Comparison of ENCODE assay signal across 13 cellular contexts in the genomic region with DNA sequence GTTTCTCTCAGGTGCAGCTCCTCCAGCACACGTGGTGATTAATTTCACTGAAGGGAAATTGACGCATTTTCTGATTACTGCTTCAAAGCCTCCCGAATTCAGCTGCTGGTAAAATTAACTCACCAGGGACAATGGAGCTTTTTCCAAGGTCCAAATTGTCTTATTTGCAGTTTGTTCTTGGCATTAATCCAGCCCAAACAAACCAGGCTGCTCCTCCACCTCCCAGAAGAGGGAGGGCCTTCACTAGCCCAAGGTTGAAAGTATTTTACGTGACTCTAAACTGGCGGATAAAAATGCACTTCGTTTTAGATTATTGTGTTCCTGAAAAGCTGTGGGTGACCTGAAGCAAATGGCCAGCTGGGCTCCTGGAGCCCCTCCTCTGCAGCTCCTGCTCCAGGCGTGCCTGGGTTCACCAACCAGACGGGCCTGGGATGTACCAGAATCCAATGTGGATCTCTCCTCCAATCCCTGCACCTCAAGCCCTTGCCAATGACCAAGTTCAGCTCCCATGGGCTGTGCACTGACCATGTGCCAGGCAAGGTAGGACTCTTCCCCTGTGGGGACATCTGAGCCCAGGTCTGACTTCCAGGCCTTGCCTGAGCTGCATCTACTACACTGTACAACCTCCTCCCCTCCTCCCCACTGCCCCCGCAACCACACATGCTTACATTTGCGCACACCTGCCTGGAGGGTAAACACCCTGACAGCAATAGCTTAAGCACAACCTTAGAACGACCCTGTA.
A peak's percentile ranks its signal among the peaks of the same experiment; 100 is the strongest.
DNase-seq lines count a peak whose midpoint lies in the region; ATAC-seq and TF ChIP-seq lines count a peak whose summit lies in the region.
"Had no signal": no experiment of that assay in that cellular context is flagged by ENCODE, and none has a peak within 500 bp of the region (broad histone marks: within the 10 kb centered on the region; RNA-seq: fewer than 3 reads in every experiment).

No MANE protein-coding gene starts in this region.

- H3K27ac ChIP-seq in SK-N-SH (ENCODE audit: low read depth in 2 of 2, low read length in 1 of 2) (peak overlapping the region in 1 of 2 experiments; percentile 7; a peak in 1 of 4 replicates), OCI-LY1 (ENCODE audit: low read depth, low read length, poor library complexity, severe bottlenecking) (peak overlapping the region; percentile 71), hepatocyte (peak overlapping the region; percentile 37), trophoblast cell (ENCODE audit: low read depth, low read length) (no peak overlapping the region), Karpas-422 (ENCODE audit: low read length) (no peak overlapping the region)
- H3K27ac ChIP-seq: tibial artery had no signal

- H3K27me3 ChIP-seq in SK-N-SH (ENCODE audit: insufficient read depth) (no peaks in the 10 kb centered on the region), OCI-LY1 (ENCODE audit: insufficient read depth, low read length) (no peaks in the 10 kb centered on the region), hepatocyte (no peaks in the 10 kb centered on the region), trophoblast cell (ENCODE audit: insufficient read depth, low read length) (no peaks in the 10 kb centered on the region), Karpas-422 (ENCODE audit: low read length) (no peaks in the 10 kb centered on the region)
- H3K27me3 ChIP-seq: tibial artery had no signal

- no peak overlapping the region for H4K91ac ChIP-seq in trophoblast cell (ENCODE audit: low read depth, low read length)

- H2AFZ ChIP-seq in SK-N-SH (ENCODE audit: low read depth) = no peak overlapping the region
- H2AFZ ChIP-seq in OCI-LY1 (ENCODE audit: low read length) = no peak overlapping the region
- no peak overlapping the region for H2AFZ ChIP-seq in hepatocyte
- H2AFZ ChIP-seq in trophoblast cell (ENCODE audit: insufficient read depth, low read length, poor library complexity) = no peak overlapping the region
- H2AFZ ChIP-seq in Karpas-422 (ENCODE audit: low read length) = no peak overlapping the region

- POLR2A ChIA-PET in SK-N-SH (lab: Yijun Ruan, JAX) = interaction anchor here (0.6 kb wide), 1 partner anchor 17 kb away, joined by 3 read pairs; no protein-coding TSS in a partner anchor

- H3K36me3 Mint-ChIP-seq in stimulated activated naive B cell treated with anti-CD40 and anti-IgM and Interleukin-4, amounts not matched to agents 10 μg/mL and 1 μg/mL and 100 μg/mL, for 72 hours = peaks cover 28 to 44% of the 10 kb centered on the region in 2 donors

- H3K14ac ChIP-seq in trophoblast cell (ENCODE audit: low read length) = no peak overlapping the region

- H2BK5ac ChIP-seq in trophoblast cell (ENCODE audit: low read depth, low read length, poor library complexity) = no peak overlapping the region

- CTCF ChIA-PET in SK-N-SH (lab: Yijun Ruan, JAX) = interaction anchor here (0.8 to 1.1 kb wide), 2 partner anchors 82 to 146 kb away, joined by 3 to 5 read pairs; no protein-coding TSS in a partner anchor

- H3K4me3 ChIP-seq in SK-N-SH (ENCODE audit: low read depth in 2 of 2, low read length in 1 of 2) = no peak overlapping the region
- no peak overlapping the region for H3K4me3 ChIP-seq in OCI-LY1 (ENCODE audit: low read depth, low read length, poor library complexity, severe bottlenecking)
- no peak overlapping the region for H3K4me3 ChIP-seq in hepatocyte
- H3K4me3 ChIP-seq in trophoblast cell (ENCODE audit: low read depth, low read length) = no peak overlapping the region
- no peak overlapping the region for H3K4me3 ChIP-seq in Karpas-422 (ENCODE audit: low read length)
- H3K4me3 ChIP-seq: tibial artery had no signal

- H4K12ac ChIP-seq in trophoblast cell (ENCODE audit: low read depth, low read length) = no peak overlapping the region

- no peak overlapping the region for H3K9ac ChIP-seq in SK-N-SH
- no peak overlapping the region; the same call in 1 of the 2 replicates for H3K9ac ChIP-seq in OCI-LY1 (ENCODE audit: low read length)
- no peak overlapping the region for H3K9ac ChIP-seq in trophoblast cell (ENCODE audit: low read length)
- no peak overlapping the region for H3K9ac ChIP-seq in Karpas-422 (ENCODE audit: low read length)

- no peak overlapping the region for H2BK12ac ChIP-seq in trophoblast cell (ENCODE audit: low read length)

- H3K36me3 ChIP-seq in SK-N-SH (replicated peaks in 1 of 2; ENCODE audit: control insufficient read depth in 1 of 2, insufficient read depth in 2 of 2, low read length in 1 of 2) (peaks cover 6 to 33% of the 10 kb centered on the region in 2 experiments), OCI-LY1 (ENCODE audit: insufficient read depth, low read length) (peaks cover 41% of the 10 kb centered on the region), hepatocyte (replicated peaks; ENCODE audit: insufficient read depth, low read depth) (no peaks in the 10 kb centered on the region), trophoblast cell (ENCODE audit: control insufficient read depth in 1 of 2, insufficient read depth in 2 of 2, low read length in 2 of 2) (peaks cover 22 to 25% of the 10 kb centered on the region in 2 experiments), Karpas-422 (ENCODE audit: insufficient read depth, low read length) (no peaks in the 10 kb centered on the region)

- TF ChIP-seq CTCF in SK-N-SH (IDR thresholded peaks at IDR 0.05) (no peak), OCI-LY1 (IDR thresholded peaks at IDR 0.05; ENCODE audit: low read length) (no peak), hepatocyte (IDR thresholded peaks at IDR 0.05; ENCODE audit: poor library complexity) (no peak)

- no peak overlapping the region for H4K8ac ChIP-seq in trophoblast cell (ENCODE audit: low read depth, low read length)

- H3K79me1 ChIP-seq in trophoblast cell (ENCODE audit: low read length) = no peaks in the 10 kb centered on the region

- no peaks in the 10 kb centered on the region for H3F3A ChIP-seq in SK-N-SH (replicated peaks; ENCODE audit: insufficient read depth)
- H3F3A ChIP-seq in OCI-LY1 (ENCODE audit: insufficient read depth, low read length) = no peaks in the 10 kb centered on the region

- TF ChIP-seq EP300 in SK-N-SH (IDR thresholded peaks at IDR 0.05; ENCODE audit: borderline replicate concordance in 1 of 2, low read depth in 1 of 2, low read length in 1 of 2) = no peak

- 87% methylated on average over 11 of the region's 11 CpGs for WGBS in SK-N-SH (ENCODE audit: low lambda C conversion rate)
- WGBS in hepatocyte (ENCODE audit: low lambda C conversion rate, missing lambda C conversion rate) = 54% methylated on average over 11 of the region's 11 CpGs
- WGBS in trophoblast cell (ENCODE audit: extremely low coverage, insufficient coverage, insufficient read length) = no CpG with 5 or more reads among the region's 11 CpGs

- H3K9me2 ChIP-seq in SK-N-SH (no peaks in the 10 kb centered on the region), OCI-LY1 (ENCODE audit: low read depth, low read length) (no peaks in the 10 kb centered on the region), hepatocyte (replicated peaks; ENCODE audit: insufficient read depth) (no peaks in the 10 kb centered on the region), Karpas-422 (replicated peaks; ENCODE audit: insufficient read depth, low read length) (no peaks in the 10 kb centered on the region)

- H3K79me2 ChIP-seq in SK-N-SH (ENCODE audit: insufficient read depth) (no peaks in the 10 kb centered on the region), OCI-LY1 (ENCODE audit: insufficient read depth, low read length) (no peaks in the 10 kb centered on the region), hepatocyte (no peaks in the 10 kb centered on the region), trophoblast cell (ENCODE audit: control insufficient read depth, insufficient read depth, low read length, poor library complexity) (no peaks in the 10 kb centered on the region), Karpas-422 (ENCODE audit: low read length) (no peaks in the 10 kb centered on the region)

- H3K4me1 ChIP-seq in SK-N-SH (ENCODE audit: control insufficient read depth in 1 of 2, insufficient read depth in 2 of 2, low read depth in 1 of 2, low read length in 1 of 2) = peaks cover 0 to 27% of the 10 kb centered on the region in 2 experiments; a peak in 1 of 4 replicates
- H3K4me1 ChIP-seq in OCI-LY1 (ENCODE audit: insufficient read depth, low read length, severe bottlenecking) = peaks cover 20% of the 10 kb centered on the region
- H3K4me1 ChIP-seq in hepatocyte (ENCODE audit: insufficient read depth) = peaks cover 30% of the 10 kb centered on the region
- H3K4me1 ChIP-seq in trophoblast cell (ENCODE audit: control insufficient read depth in 1 of 2, insufficient read depth in 2 of 2, low read length in 2 of 2) = peaks cover 7 to 8% of the 10 kb centered on the region in 2 experiments
- H3K4me1 ChIP-seq in Karpas-422 (ENCODE audit: low read length) = no peaks in the 10 kb centered on the region

- H3K4ac ChIP-seq in trophoblast cell (ENCODE audit: low read depth, low read length) = no peak overlapping the region

- no peaks in the 10 kb centered on the region for H4K20me1 ChIP-seq in SK-N-SH (ENCODE audit: insufficient read depth)
- no peaks in the 10 kb centered on the region for H4K20me1 ChIP-seq in OCI-LY1 (ENCODE audit: insufficient read depth, low read length)
- no peaks in the 10 kb centered on the region for H4K20me1 ChIP-seq in hepatocyte (ENCODE audit: insufficient read depth, poor library complexity, severe bottlenecking)
- no peaks in the 10 kb centered on the region for H4K20me1 ChIP-seq in Karpas-422 (ENCODE audit: insufficient read depth, low read depth, low read length)

- H3K27ac Mint-ChIP-seq in stimulated activated naive B cell treated with anti-CD40 and anti-IgM and Interleukin-4, amounts not matched to agents 10 μg/mL and 1 μg/mL and 100 μg/mL, for 72 hours = peak overlapping the region; percentile 31
- H3K27ac Mint-ChIP-seq: activated naive CD4-positive, alpha-beta T cell treated with anti-CD3 and anti-CD28 coated beads, Interleukin-2, amount 10 ng/mL, durations not matched to agents 7 days and 5 days had no signal

- no peak overlapping the region for H3K4me3 Mint-ChIP-seq in stimulated activated naive B cell treated with anti-CD40 and anti-IgM and Interleukin-4, amounts not matched to agents 10 μg/mL and 1 μg/mL and 100 μg/mL, for 72 hours
- H3K4me3 Mint-ChIP-seq: activated naive CD4-positive, alpha-beta T cell treated with anti-CD3 and anti-CD28 coated beads, Interleukin-2, amount 10 ng/mL, durations not matched to agents 7 days and 5 days had no signal

- H3K27me3 Mint-ChIP-seq in stimulated activated naive B cell treated with anti-CD40 and anti-IgM and Interleukin-4, amounts not matched to agents 10 μg/mL and 1 μg/mL and 100 μg/mL, for 72 hours = no peaks in the 10 kb centered on the region
- H3K27me3 Mint-ChIP-seq: activated naive CD4-positive, alpha-beta T cell treated with anti-CD3 and anti-CD28 coated beads, Interleukin-2, amount 10 ng/mL, durations not matched to agents 7 days and 5 days had no signal

- no peak overlapping the region for H3K23ac ChIP-seq in trophoblast cell (ENCODE audit: low read length)

- no peaks in the 10 kb centered on the region for H3K4me1 Mint-ChIP-seq in stimulated activated naive B cell treated with anti-CD40 and anti-IgM and Interleukin-4, amounts not matched to agents 10 μg/mL and 1 μg/mL and 100 μg/mL, for 72 hours
- H3K4me1 Mint-ChIP-seq: activated naive CD4-positive, alpha-beta T cell treated with anti-CD3 and anti-CD28 coated beads, Interleukin-2, amount 10 ng/mL, durations not matched to agents 7 days and 5 days had no signal

- H3K9me3 ChIP-seq in SK-N-SH (no peaks in the 10 kb centered on the region), OCI-LY1 (ENCODE audit: low read length) (no peaks in the 10 kb centered on the region), hepatocyte (ENCODE audit: low read depth) (no peaks in the 10 kb centered on the region), trophoblast cell (ENCODE audit: insufficient read depth, low read depth, low read length) (peaks cover 2% of the 10 kb centered on the region), Karpas-422 (ENCODE audit: low read length) (no peaks in the 10 kb centered on the region)
- H3K9me3 ChIP-seq: tibial artery had no signal

- TF ChIP-seq RAD21 in SK-N-SH (IDR thresholded peaks at IDR 0.05; ENCODE audit: low read length) = no peak

- no peak overlapping the region for H2AK5ac ChIP-seq in trophoblast cell (ENCODE audit: low read length)

- H2BK120ac ChIP-seq in trophoblast cell (ENCODE audit: insufficient read depth, low read length, poor library complexity) = no peak overlapping the region

- H3K9me3 Mint-ChIP-seq in stimulated activated naive B cell treated with anti-CD40 and anti-IgM and Interleukin-4, amounts not matched to agents 10 μg/mL and 1 μg/mL and 100 μg/mL, for 72 hours = no peaks in the 10 kb centered on the region
- H3K9me3 Mint-ChIP-seq: activated naive CD4-positive, alpha-beta T cell treated with anti-CD3 and anti-CD28 coated beads, Interleukin-2, amount 10 ng/mL, durations not matched to agents 7 days and 5 days had no signal

- H3K4me2 ChIP-seq in SK-N-SH (no peak overlapping the region), OCI-LY1 (ENCODE audit: low read length) (no peak overlapping the region), hepatocyte (no peak overlapping the region), trophoblast cell (ENCODE audit: low read length) (no peak overlapping the region), Karpas-422 (ENCODE audit: low read depth, low read length, poor library complexity, severe bottlenecking) (no peak overlapping the region)

- DNase-seq in SK-N-SH (peak; percentile 48), hepatocyte (ENCODE audit: low spot score) (peak; percentile 32), trophoblast cell (no peak), Karpas-422 (no peak)
- DNase-seq in stimulated activated naive B cell treated with anti-CD40 and anti-IgM and Interleukin-4, amounts not matched to agents 10 μg/mL and 1 μg/mL and 100 μg/mL, for 72 hours = no peak
- DNase-seq: ACHN; activated CD4-positive, CD25-positive, alpha-beta regulatory T cell; activated naive CD4-positive, alpha-beta T cell treated with anti-CD3 and anti-CD28 coated beads, Interleukin-2, amount 10 ng/mL, durations not matched to agents 7 days and 5 days; stimulated activated CD4-positive, alpha-beta T cell treated with anti-CD3 and anti-CD28 coated beads, Interleukin-2, amount 100 ng/mL, for 24 hours had no signal

- no peak overlapping the region for H3K18ac ChIP-seq in trophoblast cell (ENCODE audit: low read length)

- ATAC-seq in SK-N-SH treated with all-trans-retinoic acid at 6 μM for 48 hours (no peak), HG03378 (IDR thresholded peaks at IDR 0.05; ENCODE audit: unreplicated experiment) (no peak)
- no peak for ATAC-seq in stimulated activated naive B cell treated with anti-CD40 and anti-IgM and Interleukin-4, amounts not matched to agents 10 μg/mL and 1 μg/mL and 100 μg/mL, for 72 hours (replicated peaks)

Comparison
In these comparisons a context has a peak if more than half of its experiments do, and no peak if none do; other contexts are left out.
1. DNase-seq: peak in SK-N-SH (single experiment) and hepatocyte (single experiment); none in stimulated activated naive B cell treated with anti-CD40 and anti-IgM and Interleukin-4, amounts not matched to agents 10 μg/mL and 1 μg/mL and 100 μg/mL, for 72 hours (single experiment), trophoblast cell (0 of 2) and Karpas-422 (single experiment).
2. H3K27ac ChIP-seq: peak in OCI-LY1 (single experiment) and hepatocyte (single experiment); none in trophoblast cell (single experiment) and Karpas-422 (single experiment).